29 cellular contexts compared by ENCODE assay signal in genomic region chr1:3128431-3129132, GRCh38. TPM values are rescaled to one million over a fixed set of nuclear protein-coding genes. Genes with fewer than 3 reads are reported as not detected.
DNase-seq lines count a peak whose midpoint lies in the region; ATAC-seq, FAIRE-seq and TF ChIP-seq lines count a peak whose summit lies in the region.
"Had no signal": no experiment of that assay in that cellular context is flagged by ENCODE, and none has a peak within 500 bp of the region (broad histone marks: within the 10 kb centered on the region; RNA-seq: fewer than 3 reads in every experiment).

No MANE protein-coding gene starts in this region.

- H2AFZ ChIP-seq in H1 (ENCODE audit: low read length) (no peak overlapping the region), neuronal stem cell (ENCODE audit: low read length) (no peak overlapping the region)

- CTCF ChIA-PET in WTC11 (lab: Charles Lee) = interaction anchor here (0.6 kb wide), 1 partner anchor 297 kb away, joined by 3 read pairs; no protein-coding TSS in a partner anchor
- CTCF ChIA-PET in H1 (lab: Charles Lee; ENCODE audit: partially characterized antibody) = interaction anchor here (1.0 to 1.4 kb wide), 2 partner anchors 20 to 112 kb away, joined by 3 to 5 read pairs; no protein-coding TSS in a partner anchor

- no peak overlapping the region for H3K4me3 Mint-ChIP-seq in WTC11
- H3K4me3 Mint-ChIP-seq: activated CD4-positive, alpha-beta T cell treated with anti-CD3 and anti-CD28 coated beads, Interleukin-2, amount 10 ng/mL, durations not matched to agents 24 days and 14 days; effector memory CD8-positive, alpha-beta T cell; mesothelial cell of epicardium; naive thymus-derived CD4-positive, alpha-beta T cell; stimulated activated memory B cell treated with anti-CD40 and anti-IgM and Interleukin-4, amounts not matched to agents 10 μg/mL and 1 μg/mL and 100 μg/mL, for 72 hours had no signal

- H3K36me3 ChIP-seq in H1 (ENCODE audit: control insufficient read depth in 2 of 4, insufficient read depth in 4 of 4, low read length in 3 of 4) (no peaks in the 10 kb centered on the region), neuronal stem cell (replicated peaks in 1 of 2; ENCODE audit: control insufficient read depth in 2 of 2, insufficient read depth in 2 of 2, low read length in 2 of 2) (no peaks in the 10 kb centered on the region), upper lobe of right lung (no peaks in the 10 kb centered on the region)

- TF ChIP-seq CTCF in WTC11 (IDR thresholded peaks at IDR 0.05) = no peak
- no peak for TF ChIP-seq CTCF in H1 (IDR thresholded peaks at IDR 0.05; ENCODE audit: control extremely low read depth in 1 of 3, insufficient read depth in 1 of 3, low read depth in 1 of 3, low read length in 3 of 3)
- no peak for TF ChIP-seq CTCF in upper lobe of right lung (IDR thresholded peaks at IDR 0.05)

- H3K9ac ChIP-seq in H1 (replicated peaks in 1 of 4; ENCODE audit: extremely low read depth in 1 of 4, low read depth in 3 of 4, low read length in 3 of 4) (no peak overlapping the region), neuronal stem cell (ENCODE audit: low read depth, low read length, poor library complexity) (peak overlapping the region; percentile 37)

- peak overlapping the region; percentile 64; the same call in 1 of the 2 replicates for H3K27ac Mint-ChIP-seq in WTC11
- H3K27ac Mint-ChIP-seq: activated CD4-positive, alpha-beta T cell treated with anti-CD3 and anti-CD28 coated beads, Interleukin-2, amount 10 ng/mL, durations not matched to agents 24 days and 14 days; effector memory CD8-positive, alpha-beta T cell; mesothelial cell of epicardium; naive thymus-derived CD4-positive, alpha-beta T cell; stimulated activated memory B cell treated with anti-CD40 and anti-IgM and Interleukin-4, amounts not matched to agents 10 μg/mL and 1 μg/mL and 100 μg/mL, for 72 hours had no signal

- POLR2A ChIA-PET in WTC11 (lab: Charles Lee) = no interaction called here
- POLR2A ChIA-PET in H1 (lab: Charles Lee; ENCODE audit: partially characterized antibody) = no interaction called here

- no peak overlapping the region for H3K4ac ChIP-seq in H1 (replicated peaks; ENCODE audit: insufficient read length, low read depth, low read length)
- no peak overlapping the region for H3K4ac ChIP-seq in neuronal stem cell (ENCODE audit: low read length)

- H3K18ac ChIP-seq in H1 (ENCODE audit: extremely low read depth, low read length) = no peak overlapping the region
- H3K18ac ChIP-seq in neuronal stem cell (ENCODE audit: low read length) = peak overlapping the region; percentile 89

- no peaks in the 10 kb centered on the region; a peak in 2 of 7 replicates for H3K4me1 ChIP-seq in H1 (replicated peaks in 1 of 4; ENCODE audit: control insufficient read depth in 3 of 4, insufficient read depth in 4 of 4, low read length in 3 of 4)
- H3K4me1 ChIP-seq in neuronal stem cell (ENCODE audit: control insufficient read depth in 2 of 2, insufficient read depth in 1 of 2, low read depth in 1 of 2, low read length in 2 of 2) = peaks cover 0 to 53% of the 10 kb centered on the region in 2 donors
- H3K4me1 ChIP-seq in upper lobe of right lung = peaks cover 21% of the 10 kb centered on the region

- TF ChIP-seq EP300 in H1 (IDR thresholded peaks at IDR 0.05; ENCODE audit: borderline replicate concordance in 1 of 2, low read depth in 2 of 2, low read length in 2 of 2) = no peak

- H3K9me3 ChIP-seq in H1 (ENCODE audit: insufficient read depth in 2 of 2, low read depth in 1 of 2, low read length in 1 of 2) = no peaks in the 10 kb centered on the region
- peaks cover 0 to 6% of the 10 kb centered on the region in 2 donors for H3K9me3 ChIP-seq in neuronal stem cell (replicated peaks in 1 of 2; ENCODE audit: control insufficient read depth in 2 of 2, insufficient read depth in 1 of 2, low read depth in 1 of 2, low read length in 2 of 2)
- H3K9me3 ChIP-seq in upper lobe of right lung = no peaks in the 10 kb centered on the region
- H3K9me3 ChIP-seq: Caco-2 had no signal

- H4K91ac ChIP-seq in H1 (replicated peaks; ENCODE audit: insufficient read length, low read length) (peak overlapping the region; percentile 82), neuronal stem cell (ENCODE audit: low read depth, low read length, poor library complexity) (peak overlapping the region; percentile 73)

- H3K36me3 Mint-ChIP-seq in WTC11 = no peaks in the 10 kb centered on the region
- H3K36me3 Mint-ChIP-seq: activated naive CD4-positive, alpha-beta T cell treated with anti-CD3 and anti-CD28 coated beads, Interleukin-2, amount 50 U/mL, for 72 hours; mesothelial cell of epicardium; naive thymus-derived CD4-positive, alpha-beta T cell; stimulated activated memory B cell treated with anti-CD40 and anti-IgM and Interleukin-4, amounts not matched to agents 10 μg/mL and 1 μg/mL and 100 μg/mL, for 72 hours had no signal

- H3K23ac ChIP-seq in H1 (ENCODE audit: insufficient read length) (no peak overlapping the region), neuronal stem cell (ENCODE audit: low read depth, low read length, poor library complexity) (peak overlapping the region; percentile 89)

- H3K79me2 ChIP-seq in H1 (ENCODE audit: control insufficient read depth in 1 of 2, insufficient read depth in 2 of 2, low read length in 2 of 2) = no peaks in the 10 kb centered on the region

- TF ChIP-seq POLR2A in H1 (IDR thresholded peaks at IDR 0.05; ENCODE audit: control extremely low read depth in 1 of 2, low read depth in 2 of 2, low read length in 2 of 2) = no peak

- peaks cover 9% of the 10 kb centered on the region; the same call in 1 of the 2 replicates for H3K4me1 Mint-ChIP-seq in WTC11
- H3K4me1 Mint-ChIP-seq: activated CD4-positive, alpha-beta T cell treated with anti-CD3 and anti-CD28 coated beads, Interleukin-2, amount 10 ng/mL, durations not matched to agents 24 days and 14 days; stimulated activated memory B cell treated with anti-CD40 and anti-IgM and Interleukin-4, amounts not matched to agents 10 μg/mL and 1 μg/mL and 100 μg/mL, for 72 hours had no signal

- no peak for ATAC-seq in WTC11
- ATAC-seq in upper lobe of right lung = peak; percentile 3
- ATAC-seq: activated naive CD4-positive, alpha-beta T cell treated with anti-CD3 and anti-CD28 coated beads, Interleukin-2, amount 50 U/mL, for 72 hours; effector memory CD8-positive, alpha-beta T cell; left lobe of liver; naive thymus-derived CD4-positive, alpha-beta T cell; Panc1 had no signal

- H3K4me3 ChIP-seq in H1 (ENCODE audit: extremely low read depth in 1 of 4, insufficient read depth in 2 of 4, low read depth in 3 of 4, low read length in 4 of 4) (no peak overlapping the region), neuronal stem cell (ENCODE audit: low read length in 2 of 2) (peak overlapping the region in 1 of 2 donors; percentile 66), upper lobe of right lung (no peak overlapping the region)

- H4K5ac ChIP-seq in H1 (ENCODE audit: insufficient read length, low read depth, low read length) = no peak overlapping the region

- no peaks in the 10 kb centered on the region for H3K23me2 ChIP-seq in H1 (ENCODE audit: low read depth, low read length)

- no peak for FAIRE-seq in H1 (lab: Jason Lieb, UNC)
- FAIRE-seq: G401.6 had no signal

- peaks cover 0 to 2% of the 10 kb centered on the region in 2 experiments for H4K20me1 ChIP-seq in H1 (replicated peaks in 1 of 2; ENCODE audit: control insufficient read depth in 1 of 2, insufficient read depth in 2 of 2, low read length in 2 of 2)

- no peaks in the 10 kb centered on the region for H3K27me3 Mint-ChIP-seq in WTC11 (ENCODE audit: low read depth)
- H3K27me3 Mint-ChIP-seq: activated CD4-positive, alpha-beta T cell treated with anti-CD3 and anti-CD28 coated beads, Interleukin-2, amount 10 ng/mL, durations not matched to agents 24 days and 14 days had no signal

- H3K4me2 ChIP-seq in H1 (ENCODE audit: insufficient read depth in 1 of 2, low read depth in 2 of 2, low read length in 2 of 2) = no peak overlapping the region
- H3K4me2 ChIP-seq in neuronal stem cell (ENCODE audit: insufficient read depth, low read length, poor library complexity, severe bottlenecking) = no peak overlapping the region

- H3K27ac ChIP-seq in H1 (ENCODE audit: low read depth, low read length) = no peak overlapping the region
- H3K27ac ChIP-seq in neuronal stem cell (replicated peaks; ENCODE audit: low read length) = no peak overlapping the region
- H3K27ac ChIP-seq in upper lobe of right lung = no peak overlapping the region

- H2BK20ac ChIP-seq in H1 (ENCODE audit: low read length) = no peak overlapping the region

- H2BK5ac ChIP-seq in H1 (ENCODE audit: low read depth, low read length) = peak overlapping the region; percentile 26; the same call in 1 of the 2 replicates
- peak overlapping the region; percentile 84 for H2BK5ac ChIP-seq in neuronal stem cell (ENCODE audit: low read length)

- no peaks in the 10 kb centered on the region for H3K27me3 ChIP-seq in H1 (replicated peaks in 1 of 4; ENCODE audit: control insufficient read depth in 3 of 4, extremely low read depth in 1 of 4, insufficient read depth in 3 of 4, low read length in 3 of 4)
- H3K27me3 ChIP-seq in neuronal stem cell (ENCODE audit: control insufficient read depth in 3 of 3, insufficient read depth in 3 of 3, low read depth in 1 of 3, low read length in 3 of 3) = peaks cover 0 to 20% (median 0%) of the 10 kb centered on the region in 3 experiments
- H3K27me3 ChIP-seq in upper lobe of right lung = no peaks in the 10 kb centered on the region

- H2BK12ac ChIP-seq in H1 (ENCODE audit: low read depth, low read length) = 0 out of 2 replicates have a peak overlapping the region, but pooled peaks have one; percentile 43
- peak overlapping the region; percentile 77 for H2BK12ac ChIP-seq in neuronal stem cell (ENCODE audit: low read length)

- H2AK5ac ChIP-seq in H1 (ENCODE audit: low read depth, low read length) (no peak overlapping the region), neuronal stem cell (ENCODE audit: low read depth, low read length) (peak overlapping the region; percentile 94)

- no peak overlapping the region for H3K56ac ChIP-seq in H1 (replicated peaks; ENCODE audit: insufficient read length, low read depth, low read length)

- H2BK120ac ChIP-seq in H1 (replicated peaks; ENCODE audit: low read depth, low read length) (no peak overlapping the region), neuronal stem cell (ENCODE audit: low read depth, low read length) (no peak overlapping the region)

- WGBS in H1 (ENCODE audit: extremely low coverage in 1 of 2, insufficient coverage in 1 of 2, insufficient read length in 1 of 2, insufficient replicate concordance in 2 of 2, low coverage in 1 of 2, low lambda C conversion rate in 2 of 2, missing lambda C conversion rate in 1 of 2), 2 experiments = 94% methylated on average over 26 of the region's 26 CpGs; no CpG with 5 or more reads in 1 of the 2 experiments
- WGBS in neuronal stem cell (ENCODE audit: extremely low coverage in 2 of 2, insufficient read length in 2 of 2, insufficient replicate concordance in 1 of 2), 2 donors = no CpG with 5 or more reads among the region's 26 CpGs

- intact Hi-C loops in upper lobe of right lung (cut with DNase I) = no loop called here

- H3K9me3 Mint-ChIP-seq in WTC11 = no peaks in the 10 kb centered on the region
- H3K9me3 Mint-ChIP-seq: activated CD4-positive, alpha-beta T cell treated with anti-CD3 and anti-CD28 coated beads, Interleukin-2, amount 10 ng/mL, durations not matched to agents 24 days and 14 days; activated naive CD4-positive, alpha-beta T cell treated with anti-CD3 and anti-CD28 coated beads, Interleukin-2, amount 50 U/mL, for 72 hours; effector memory CD8-positive, alpha-beta T cell; mesothelial cell of epicardium; naive thymus-derived CD4-positive, alpha-beta T cell had no signal

- DNase-seq in WTC11 (ENCODE audit: low spot score) (no peak), H1 (ENCODE audit: low read depth in 1 of 2, low spot score in 2 of 2) (no peak), neuronal stem cell (ENCODE audit: low spot score) (no peak), upper lobe of right lung (no peak), midbrain (lab: John Stamatoyannopoulos, UW) (no peak), LoVo (ENCODE audit: low spot score) (no peak), SHP77 treated with DMSO at 0.1 percent for 48 hours (lab: John Stamatoyannopoulos, UW) (no peak)
- DNase-seq: activated CD4-positive, alpha-beta T cell treated with anti-CD3 and anti-CD28 coated beads, Interleukin-2, amount 10 ng/mL, durations not matched to agents 24 days and 14 days; activated effector memory CD4-positive, alpha-beta T cell treated with Interleukin-2 at 50 U/mL for 16 hours; Caco-2; cortex of kidney; DMS79; effector memory CD8-positive, alpha-beta T cell; erythroblast; IMR-90; naive thymus-derived CD4-positive, alpha-beta T cell; NCI-H1436 treated with DMSO at 0.1 percent for 48 hours; NCI-H2081 treated with DMSO at 0.1 percent for 48 hours; NCI-H226; NCI-H526 treated with DMSO at 0.1 percent for 48 hours; SIG-M5; T-helper 9 cell had no signal

- TF ChIP-seq RAD21 in H1 (IDR thresholded peaks at IDR 0.05 in 1 of 2, conservative IDR thresholded peaks at IDR 0.05 in 1 of 2; ENCODE audit: low read depth in 2 of 2, low read length in 2 of 2) = no peak

- peak overlapping the region; percentile 50; the same call in 1 of the 2 replicates for H2BK15ac ChIP-seq in H1 (ENCODE audit: low read length)
- peak overlapping the region; percentile 18 for H2BK15ac ChIP-seq in neuronal stem cell (ENCODE audit: low read length)

- H3K14ac ChIP-seq in H1 (ENCODE audit: insufficient read length) (no peak overlapping the region), neuronal stem cell (ENCODE audit: low read length) (peak overlapping the region; percentile 97)

- H4K8ac ChIP-seq in H1 (ENCODE audit: extremely low read depth, insufficient read depth, low read length) (peak overlapping the region; percentile 86), neuronal stem cell (ENCODE audit: low read depth, low read length) (peak overlapping the region; percentile 100)

- no peaks in the 10 kb centered on the region; the same call in 1 of the 2 replicates for H3K79me1 ChIP-seq in H1 (ENCODE audit: low read depth, low read length)
- H3K79me1 ChIP-seq in neuronal stem cell (ENCODE audit: low read depth, low read length) = no peaks in the 10 kb centered on the region

RNA-seq across cellular contexts. Expression of gene PRDM16, which starts 59.6 kb away (rescaled TPM):
- total RNA-seq in WTC11 (2021) (1.1 to 1.6 TPM (median 1.3 TPM) in 3 replicates), upper lobe of right lung (21.0 TPM)
- 0.43 and 0.46 TPM in 2 replicates for total RNA-seq in H1 (2021; fragmentation: NEBNext Ultra II Directional; extraction: Animal tissue kit (Norgen Biotek cat#: 25700))
- polyA plus RNA-seq in H1 (2011; rRNA removed) = 0.38 and 0.39 TPM in 2 replicates
- polyA plus RNA-seq in H1 (2011; cell fraction: cytosol; rRNA removed) = 0.54 TPM
- polyA plus RNA-seq in H1 (2011; cell fraction: nucleus; rRNA removed) = 1.1 TPM
- polyA plus RNA-seq in H1 (2012, experiment 1 of 2) = 0.25 to 0.69 TPM (median 0.53 TPM) in 4 replicates
- 0.14 TPM for polyA plus RNA-seq in H1 (2012, experiment 2 of 2)
- 0.18 TPM for polyA plus RNA-seq in H1 (2013, experiment 1 of 2)
- polyA plus RNA-seq in H1 (2013, experiment 2 of 2) = 0.26 TPM
- polyA minus RNA-seq in H1 (2011; rRNA and poly(A)+ RNA removed) = 0.13 and 0.24 TPM in 2 replicates
- polyA minus RNA-seq in H1 (2011; cell fraction: cytosol; rRNA and poly(A)+ RNA removed) = 0.15 TPM
- polyA minus RNA-seq in H1 (2011; cell fraction: nucleus; rRNA and poly(A)+ RNA removed) = 1.2 TPM
- 7.9 TPM for polyA plus RNA-seq in neuronal stem cell (2013, experiment 1 of 2)
- polyA plus RNA-seq in neuronal stem cell (2013, experiment 2 of 2) = 7.6 TPM
- total RNA-seq: activated CD4-positive, alpha-beta T cell treated with anti-CD3 and anti-CD28 coated beads, Interleukin-2, amount 10 ng/mL, durations not matched to agents 24 days and 14 days; activated CD8-positive, alpha-beta memory T cell treated with anti-CD3 and anti-CD28 coated beads for 36 hours; IMR-90 had no signal
- polyA plus RNA-seq: naive thymus-derived CD4-positive, alpha-beta T cell had no signal
